Comparison of ENCODE assay signal across 8 cellular contexts in the genomic region with DNA sequence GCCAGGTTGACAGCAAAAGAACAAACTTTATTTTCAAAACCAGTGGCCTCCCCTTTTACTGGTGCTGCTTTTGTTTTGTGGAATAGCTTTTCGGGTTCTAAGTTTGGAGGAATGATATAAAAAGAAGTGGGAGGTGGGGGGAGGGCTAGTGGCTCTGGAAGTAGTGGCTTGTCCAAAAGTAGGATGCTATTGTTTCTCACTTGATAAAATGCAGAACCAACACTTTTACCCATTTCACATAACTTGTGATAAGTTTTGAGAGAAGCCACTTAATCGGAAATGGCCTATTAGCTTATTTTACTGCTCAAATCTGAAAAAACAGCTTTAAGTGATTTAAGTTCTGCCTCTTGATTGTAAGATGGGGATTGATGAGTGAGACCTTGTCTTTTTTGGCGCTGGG. TPM values are rescaled to one million over a fixed set of nuclear protein-coding genes. Genes with fewer than 3 reads are reported as not detected.
A peak's percentile ranks its signal among the peaks of the same experiment; 100 is the strongest.
DNase-seq lines count a peak whose midpoint lies in the region; ATAC-seq, FAIRE-seq and TF ChIP-seq lines count a peak whose summit lies in the region.

No MANE protein-coding gene starts in this region.

- H3K9me3 ChIP-seq in OCI-LY1 (ENCODE audit: low read length) (no peaks in the 10 kb centered on the region), pancreas (no peaks in the 10 kb centered on the region)

- peak overlapping the region; percentile 88 for H3K9ac ChIP-seq in OCI-LY1 (ENCODE audit: low read length)

- DNase-seq in ELF-1 (ENCODE audit: low read depth, low spot score) (peak; percentile 16), epithelial cell of prostate (ENCODE audit: low read depth, low spot score) (no peak), pancreas (no peak), substantia nigra (lab: John Stamatoyannopoulos, UW) (no peak), head of caudate nucleus (no peak), NCI-H2029 treated with DMSO at 0.1 percent for 48 hours (lab: John Stamatoyannopoulos, UW) (no peak)

- no peaks in the 10 kb centered on the region for H3F3A ChIP-seq in OCI-LY1 (ENCODE audit: insufficient read depth, low read length)

- H4K20me1 ChIP-seq in OCI-LY1 (ENCODE audit: insufficient read depth, low read length) = no peaks in the 10 kb centered on the region

- H3K9me2 ChIP-seq in OCI-LY1 (ENCODE audit: low read depth, low read length) = no peaks in the 10 kb centered on the region

- ATAC-seq in pancreas = no peak
- ATAC-seq in GM19324 (IDR thresholded peaks at IDR 0.05; ENCODE audit: low FRiP score, unreplicated experiment) = no peak

- TF ChIP-seq CTCF in OCI-LY1 (IDR thresholded peaks at IDR 0.05; ENCODE audit: low read length) (no peak), pancreas (IDR thresholded peaks at IDR 0.05) (no peak)

- 3 to 8% methylated on average over 3 of the region's 3 CpGs for WGBS in pancreas, 2 donors

- H3K4me2 ChIP-seq in OCI-LY1 (ENCODE audit: low read length) = peak overlapping the region; percentile 87

- H3K79me2 ChIP-seq in OCI-LY1 (ENCODE audit: insufficient read depth, low read length) = peaks cover 12% of the 10 kb centered on the region

- H3K4me1 ChIP-seq in OCI-LY1 (ENCODE audit: insufficient read depth, low read length, severe bottlenecking) (peaks cover 25% of the 10 kb centered on the region), pancreas (peaks cover 0 to 19% (median 18%) of the 10 kb centered on the region in 3 donors)

- H2AFZ ChIP-seq in OCI-LY1 (ENCODE audit: low read length) = 0 out of 2 replicates have a peak overlapping the region, but pooled peaks have one; percentile 43

- H3K4me3 ChIP-seq in OCI-LY1 (ENCODE audit: low read depth, low read length, poor library complexity, severe bottlenecking) (peak overlapping the region; percentile 80), pancreas (peak overlapping the region; percentile 77 to 92 (median 84))

- no peak for FAIRE-seq in pancreas (lab: Jason Lieb, UNC)

- H3K36me3 ChIP-seq in OCI-LY1 (ENCODE audit: insufficient read depth, low read length) (no peaks in the 10 kb centered on the region), pancreas (no peaks in the 10 kb centered on the region)

- H3K27me3 ChIP-seq in OCI-LY1 (ENCODE audit: insufficient read depth, low read length) = no peaks in the 10 kb centered on the region
- no peaks in the 10 kb centered on the region for H3K27me3 ChIP-seq in pancreas

- H3K27ac ChIP-seq in OCI-LY1 (ENCODE audit: low read depth, low read length, poor library complexity, severe bottlenecking) (no peak overlapping the region), epithelial cell of prostate (peak overlapping the region; percentile 76), pancreas (peak overlapping the region in 3 of 4 donors; percentile 71 to 90 (median 87)), substantia nigra (ENCODE audit: low read depth, low read length, poor library complexity, severe bottlenecking) (no peak overlapping the region)

- intact Hi-C loops in pancreas (cut with DNase I) (no loop called here), head of caudate nucleus (cut with DNase I) (no loop called here)

RNA-seq across cellular contexts. Expression of a gene that starts 1.0 kb away (rescaled TPM):
- 10 to 100 TPM in 5 of 6 donors, 1 to 10 TPM in 1; 8.4 to 49.9 (median 12.4) TPM for total RNA-seq in pancreas
- polyA plus RNA-seq in pancreas = 1 to 10 TPM; 6.3 to 9.7 TPM

Comparison
In these comparisons a context has a peak if more than half of its experiments do, and no peak if none do; other contexts are left out.
1. H3K27ac ChIP-seq: peak in epithelial cell of prostate (single experiment) and pancreas (3 of 4); none in OCI-LY1 (single experiment) and substantia nigra (single experiment).